In genomic region chr6:41584668-41585205, GRCh38 we compare ENCODE assay signal across 1 cellular context.
TF ChIP-seq lines count a peak whose summit lies in the region.

No MANE protein-coding gene starts in this region.

TF ChIP-seq in GM23338, 12 proteins besides CTCF, POLR2A, EP300 and RAD21 (continued from another document):
- TF ChIP-seq ZNF462 (CRISPR knock-in tag; IDR thresholded peaks at IDR 0.05) = no peak
- no peak for TF ChIP-seq EZH2phosphoT487 (IDR thresholded peaks at IDR 0.05; ENCODE audit: unreplicated experiment)
- TF ChIP-seq POLR2AphosphoS5 (IDR thresholded peaks at IDR 0.05; ENCODE audit: low read depth) = no peak
